In genomic region chr3:40623567-40623966, GRCh38 we compare ENCODE assay signal across 8 cellular contexts.
DNase-seq lines count a peak whose midpoint lies in the region; ATAC-seq, FAIRE-seq and TF ChIP-seq lines count a peak whose summit lies in the region.

No MANE protein-coding gene starts in this region.

- peaks cover 14% of the 10 kb centered on the region for H3K27me3 Mint-ChIP-seq in CD8-positive, alpha-beta T cell (ENCODE audit: low read depth)
- peaks cover 5% of the 10 kb centered on the region for H3K27me3 Mint-ChIP-seq in activated CD4-positive, alpha-beta memory T cell treated with anti-CD3 and anti-CD28 coated beads for 36 hours

- no peak overlapping the region for H3K4me3 Mint-ChIP-seq in CD8-positive, alpha-beta T cell
- no peak overlapping the region for H3K4me3 Mint-ChIP-seq in activated CD4-positive, alpha-beta memory T cell treated with anti-CD3 and anti-CD28 coated beads for 36 hours

- no peaks in the 10 kb centered on the region for H3K36me3 Mint-ChIP-seq in CD8-positive, alpha-beta T cell
- no peaks in the 10 kb centered on the region for H3K36me3 Mint-ChIP-seq in activated CD4-positive, alpha-beta memory T cell treated with anti-CD3 and anti-CD28 coated beads for 36 hours

- no peak for FAIRE-seq in small intestine (lab: Jason Lieb, UNC)

- 0 to 29% (median 4%) methylated on average over 1 of the region's 1 CpG for WGBS in small intestine, 3 donors

- H3K4me1 Mint-ChIP-seq in CD8-positive, alpha-beta T cell (ENCODE audit: low read depth): no peaks in the 10 kb centered on the region
- H3K4me1 Mint-ChIP-seq in activated CD4-positive, alpha-beta memory T cell treated with anti-CD3 and anti-CD28 coated beads for 36 hours (ENCODE audit: low read depth): no peaks in the 10 kb centered on the region

- intact Hi-C loops in CD8-positive, alpha-beta T cell (cut with DNase I, micrococcal nuclease): no loop called here
- intact Hi-C loops in activated CD4-positive, alpha-beta memory T cell treated with anti-CD3 and anti-CD28 coated beads for 36 hours (cut with micrococcal nuclease): no loop called here
- intact Hi-C loops in sciatic nerve (cut with DNase I): no loop called here

- no peak overlapping the region for H3K27ac ChIP-seq in CD8-positive, alpha-beta T cell (ENCODE audit: low read depth, low read length)
- H3K27ac ChIP-seq in small intestine (ENCODE audit: low read depth in 1 of 2, low read length in 1 of 2): no peak overlapping the region

- POLR2A ChIA-PET in CD8-positive, alpha-beta T cell (lab: Charles Lee): no interaction called here
- POLR2A ChIA-PET in activated CD4-positive, alpha-beta memory T cell treated with anti-CD3 and anti-CD28 coated beads for 36 hours (lab: Charles Lee): no interaction called here

- ATAC-seq in CD8-positive, alpha-beta T cell: peak; percentile 52
- peak; percentile 87 for ATAC-seq in GM19438 (IDR thresholded peaks at IDR 0.05; ENCODE audit: low read depth, unreplicated experiment)
- peak; percentile 93 for ATAC-seq in HG03565 (IDR thresholded peaks at IDR 0.05; ENCODE audit: unreplicated experiment)
- ATAC-seq in sciatic nerve: no peak

- no peaks in the 10 kb centered on the region for H3K36me3 ChIP-seq in CD8-positive, alpha-beta T cell (ENCODE audit: insufficient read depth, low read length)
- H3K36me3 ChIP-seq in small intestine (ENCODE audit: control insufficient read depth in 2 of 2, insufficient read depth in 2 of 2, low read length in 2 of 2): no peaks in the 10 kb centered on the region

- no peak overlapping the region for H3K4me3 ChIP-seq in CD8-positive, alpha-beta T cell (ENCODE audit: low read depth, low read length)
- no peak overlapping the region for H3K4me3 ChIP-seq in small intestine (ENCODE audit: low read depth in 1 of 2, low read length in 2 of 2)

- H3K4me1 ChIP-seq in CD8-positive, alpha-beta T cell (ENCODE audit: insufficient read depth, low read length): no peaks in the 10 kb centered on the region
- no peaks in the 10 kb centered on the region for H3K4me1 ChIP-seq in small intestine (ENCODE audit: control insufficient read depth in 2 of 2, insufficient read depth in 1 of 2, low read depth in 1 of 2, low read length in 1 of 2)

- peak in 1 of 7 experiments; percentile 14 for DNase-seq in CD8-positive, alpha-beta T cell
- peak; percentile 39 for DNase-seq in activated CD4-positive, alpha-beta memory T cell treated with anti-CD3 and anti-CD28 coated beads for 36 hours
- DNase-seq in small intestine (peak; percentile 55), sciatic nerve (ENCODE audit: low spot score) (no peak), NCI-H2107 (lab: John Stamatoyannopoulos, UW) (no peak)
- DNase-seq in activated CD4-positive, alpha-beta T cell treated with anti-CD3 and anti-CD28 coated beads, Interleukin-2, amount 50 U/mL, for 1 hour: no peak

- no peaks in the 10 kb centered on the region for H3K9me3 Mint-ChIP-seq in CD8-positive, alpha-beta T cell
- H3K9me3 Mint-ChIP-seq in activated CD4-positive, alpha-beta memory T cell treated with anti-CD3 and anti-CD28 coated beads for 36 hours: peaks cover 2% of the 10 kb centered on the region

- TF ChIP-seq CTCF in CD8-positive, alpha-beta T cell (IDR thresholded peaks at IDR 0.05): no peak

- CTCF ChIA-PET in CD8-positive, alpha-beta T cell (lab: Charles Lee): no interaction called here
- CTCF ChIA-PET in activated CD4-positive, alpha-beta memory T cell treated with anti-CD3 and anti-CD28 coated beads for 36 hours (lab: Charles Lee): no interaction called here

- no peaks in the 10 kb centered on the region for H3K9me3 ChIP-seq in CD8-positive, alpha-beta T cell (ENCODE audit: low read length)
- H3K9me3 ChIP-seq in small intestine (ENCODE audit: control insufficient read depth, low read depth): peaks cover 1% of the 10 kb centered on the region

- no peaks in the 10 kb centered on the region for H3K27me3 ChIP-seq in CD8-positive, alpha-beta T cell (ENCODE audit: insufficient read depth, low read length)
- no peaks in the 10 kb centered on the region for H3K27me3 ChIP-seq in small intestine (ENCODE audit: control insufficient read depth in 2 of 2, insufficient read depth in 2 of 2, low read length in 2 of 2)

- H3K27ac Mint-ChIP-seq in CD8-positive, alpha-beta T cell: no peak overlapping the region
- H3K27ac Mint-ChIP-seq in activated CD4-positive, alpha-beta memory T cell treated with anti-CD3 and anti-CD28 coated beads for 36 hours: no peak overlapping the region

Comparison
In these comparisons a context has a peak if more than half of its experiments do, and no peak if none do; other contexts are left out.
1. DNase-seq: peak in activated CD4-positive, alpha-beta memory T cell treated with anti-CD3 and anti-CD28 coated beads for 36 hours (single experiment) and small intestine (single experiment); none in sciatic nerve (single experiment), NCI-H2107 (single experiment) and activated CD4-positive, alpha-beta T cell treated with anti-CD3 and anti-CD28 coated beads, Interleukin-2, amount 50 U/mL, for 1 hour (single experiment).